ENCODE assay signal across 23 cellular contexts in the genomic region with DNA sequence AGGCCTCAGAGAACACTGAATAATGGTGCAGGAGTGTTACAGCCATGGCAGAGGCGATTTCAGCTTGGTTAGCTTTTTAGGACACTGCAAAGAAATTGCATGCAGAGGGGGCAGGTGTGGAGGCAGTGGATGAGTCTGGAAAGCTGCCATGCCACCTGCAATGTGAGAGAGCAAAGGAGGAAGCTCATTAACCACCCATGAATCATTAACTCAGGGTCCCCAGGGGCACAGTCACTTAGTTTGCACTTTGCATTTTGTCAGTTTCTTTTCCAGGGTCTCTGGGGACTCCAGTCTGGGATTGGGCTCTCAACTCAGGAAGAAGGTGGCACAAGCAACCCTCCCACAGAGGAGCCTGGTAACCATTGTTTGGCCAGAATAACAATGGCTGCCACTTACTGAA.
A peak's percentile ranks its signal among the peaks of the same experiment; 100 is the strongest.
DNase-seq lines count a peak whose midpoint lies in the region; ATAC-seq and TF ChIP-seq lines count a peak whose summit lies in the region.
"Had no signal": no experiment of that assay in that cellular context is flagged by ENCODE, and none has a peak within 500 bp of the region (broad histone marks: within the 10 kb centered on the region; RNA-seq: fewer than 3 reads in every experiment).

No MANE protein-coding gene starts in this region.

- no peak overlapping the region for H3K4me3 ChIP-seq in tibial nerve
- H3K4me3 ChIP-seq: right atrium auricular region had no signal

- intact Hi-C loops in left colon (cut with DNase I, micrococcal nuclease) = no loop called here

- TF ChIP-seq EP300 in tibial nerve (IDR thresholded peaks at IDR 0.05) = no peak

- no peaks in the 10 kb centered on the region for H3K27me3 ChIP-seq in tibial nerve
- H3K27me3 ChIP-seq: right atrium auricular region had no signal

- no peak overlapping the region for H3K27ac ChIP-seq in substantia nigra (ENCODE audit: low read depth, low read length, poor library complexity, severe bottlenecking)
- no peak overlapping the region for H3K27ac ChIP-seq in tibial nerve
- H3K27ac ChIP-seq: C4-2B, right atrium auricular region had no signal

- whole genome bisulfite sequencing in tibial nerve, 2 donors = 55 to 70% methylated on average over 1 of the region's 1 CpG

- H3K36me3 ChIP-seq in tibial nerve = no peaks in the 10 kb centered on the region
- H3K36me3 ChIP-seq: right atrium auricular region had no signal

- H3K4me1 ChIP-seq in tibial nerve = no peaks in the 10 kb centered on the region
- H3K4me1 ChIP-seq: right atrium auricular region had no signal

- TF ChIP-seq POLR2A in tibial nerve (IDR thresholded peaks at IDR 0.05) = no peak

- DNase-seq in COR-L47 (lab: John Stamatoyannopoulos, UW) (peak; percentile 14), NCI-H2171 (lab: John Stamatoyannopoulos, UW) (peak; percentile 40), left colon (peak; percentile 32 to 59), substantia nigra (lab: John Stamatoyannopoulos, UW) (no peak), tibial nerve (ENCODE audit: low spot score in 2 of 2) (no peak)
- DNase-seq: activated CD4-positive, alpha-beta T cell treated with anti-CD3 and anti-CD28 coated beads for 36 hours; DMS 273 treated with DMSO at 0.1 percent for 48 hours; effector CD4-positive, alpha-beta T cell; erythroblast; foreskin melanocyte; H9; hippocampal formation; NCI-H82; occipital lobe; PC-3; SIG-M5; T-cell had no signal

- no peak for TF ChIP-seq CTCF in tibial nerve (IDR thresholded peaks at IDR 0.05)

- H3K9me3 ChIP-seq in tibial nerve = no peaks in the 10 kb centered on the region
- H3K9me3 ChIP-seq: right atrium auricular region had no signal

- ATAC-seq in GM18909 (IDR thresholded peaks at IDR 0.05; ENCODE audit: poor library complexity, unreplicated experiment) (peak; percentile 64), left colon (peak; percentile 83), HG03280 (IDR thresholded peaks at IDR 0.05; ENCODE audit: unreplicated experiment) (no peak), HG02759 (IDR thresholded peaks at IDR 0.05; ENCODE audit: unreplicated experiment) (no peak)
- ATAC-seq: activated CD4-positive, alpha-beta T cell treated with anti-CD3 and anti-CD28 coated beads for 36 hours; HepG2; PC-3; T-cell had no signal

Comparison
In these comparisons a context has a peak if more than half of its experiments do, and no peak if none do; other contexts are left out.
1. DNase-seq: peak in COR-L47 (single experiment), NCI-H2171 (single experiment) and left colon (2 of 2); none in substantia nigra (0 of 49) and tibial nerve (0 of 2).
2. ATAC-seq: peak in GM18909 (single experiment) and left colon (single experiment); none in HG03280 (single experiment) and HG02759 (single experiment).